Comparison of ENCODE assay signal across 1 cellular context in genomic region chr3:142828703-142829304, GRCh38.
TF ChIP-seq lines count a peak whose summit lies in the region.

No MANE protein-coding gene starts in this region.

TF ChIP-seq in K562, 482 proteins besides CTCF, POLR2A, EP300 and RAD21 (continued from another document):
- TF ChIP-seq CTBP1 (IDR thresholded peaks at IDR 0.05; ENCODE audit: borderline replicate concordance) (peak; percentile 30; the same call in 1 of the 2 replicates), ETV6 (IDR thresholded peaks at IDR 0.05; ENCODE audit: borderline replicate concordance in 1 of 2, low read depth in 2 of 2, low read length in 1 of 2) (0 out of 4 replicates have a peak, but pooled peaks of 1 of the 2 experiments have one; percentile 21), ETV6 (CRISPR knock-in tag; IDR thresholded peaks at IDR 0.05; ENCODE audit: borderline replicate concordance) (no peak), DEAF1 (CRISPR knock-in tag; IDR thresholded peaks at IDR 0.05) (peak; percentile 72), JUND (IDR thresholded peaks at IDR 0.05; ENCODE audit: borderline replicate concordance, low read depth, low read length) (peak; percentile 56; the same call in 1 of the 2 replicates), JUND (tag; IDR thresholded peaks at IDR 0.05; ENCODE audit: borderline replicate concordance, low read depth, low read length) (peak; percentile 53; the same call in 1 of the 3 replicates), SMC3 (conservative IDR thresholded peaks at IDR 0.05; ENCODE audit: insufficient read depth, low read depth, low read length) (peak; percentile 94), PKNOX1 (IDR thresholded peaks at IDR 0.05) (no peak), TFAP4 (CRISPR knock-in tag; IDR thresholded peaks at IDR 0.05; ENCODE audit: borderline replicate concordance) (peak; percentile 29; the same call in 1 of the 2 replicates), KLF10 (CRISPR knock-in tag; IDR thresholded peaks at IDR 0.05) (no peak), CCNT2 (IDR thresholded peaks at IDR 0.05; ENCODE audit: borderline replicate concordance, extremely low read depth, insufficient read length, low read depth, low read length) (no peak), CREM (IDR thresholded peaks at IDR 0.05; ENCODE audit: low read depth) (peak; percentile 84), ZBED1 (IDR thresholded peaks at IDR 0.05) (0 out of 2 replicates have a peak, but pooled peaks have one; percentile 39), CREB1 (IDR thresholded peaks at IDR 0.05) (no peak), CREB1 (CRISPR knock-in tag; IDR thresholded peaks at IDR 0.05) (peak; percentile 56; the same call in 1 of the 2 replicates)
